ENCODE assay signal across 1 cellular context in the genomic region with DNA sequence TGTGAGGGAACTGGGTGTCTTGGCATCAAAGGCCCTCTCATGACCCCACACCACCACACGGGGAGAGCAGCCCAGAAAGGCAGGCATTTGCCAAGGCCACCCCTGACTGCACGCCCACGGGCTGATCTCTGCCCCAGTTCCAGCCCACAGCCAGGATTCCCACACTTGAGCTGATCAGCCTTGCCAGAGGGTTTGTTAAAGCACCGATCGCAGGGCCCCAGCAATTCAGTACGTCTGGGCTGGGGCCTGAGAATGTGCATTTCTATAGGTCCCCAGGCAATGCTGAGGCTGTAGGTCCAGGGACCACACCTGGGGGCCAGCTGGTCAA.
TF ChIP-seq lines count a peak whose summit lies in the region.

No MANE protein-coding gene starts in this region.

TF ChIP-seq in IMR-90, 13 proteins besides CTCF, POLR2A, EP300 and RAD21 (continued from another document):
- TF ChIP-seq, protein P1, sequence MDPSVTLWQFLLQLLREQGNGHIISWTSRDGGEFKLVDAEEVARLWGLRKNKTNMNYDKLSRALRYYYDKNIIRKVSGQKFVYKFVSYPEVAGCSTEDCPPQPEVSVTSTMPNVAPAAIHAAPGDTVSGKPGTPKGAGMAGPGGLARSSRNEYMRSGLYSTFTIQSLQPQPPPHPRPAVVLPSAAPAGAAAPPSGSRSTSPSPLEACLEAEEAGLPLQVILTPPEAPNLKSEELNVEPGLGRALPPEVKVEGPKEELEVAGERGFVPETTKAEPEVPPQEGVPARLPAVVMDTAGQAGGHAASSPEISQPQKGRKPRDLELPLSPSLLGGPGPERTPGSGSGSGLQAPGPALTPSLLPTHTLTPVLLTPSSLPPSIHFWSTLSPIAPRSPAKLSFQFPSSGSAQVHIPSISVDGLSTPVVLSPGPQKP (IDR thresholded peaks at IDR 0.05; ENCODE audit: borderline replicate concordance, low read depth, low read length): no peak
- TF ChIP-seq RCOR1 (IDR thresholded peaks at IDR 0.05; ENCODE audit: insufficient replicate concordance, low read length): no peak
- TF ChIP-seq BHLHE40 (IDR thresholded peaks at IDR 0.05; ENCODE audit: low read depth, low read length): no peak
- TF ChIP-seq MAZ (IDR thresholded peaks at IDR 0.05; ENCODE audit: borderline replicate concordance, low read depth, low read length): no peak
TF ChIP-seq in IMR-90: peak in this region for 0.
